8 cellular contexts compared by ENCODE assay signal in the genomic region with DNA sequence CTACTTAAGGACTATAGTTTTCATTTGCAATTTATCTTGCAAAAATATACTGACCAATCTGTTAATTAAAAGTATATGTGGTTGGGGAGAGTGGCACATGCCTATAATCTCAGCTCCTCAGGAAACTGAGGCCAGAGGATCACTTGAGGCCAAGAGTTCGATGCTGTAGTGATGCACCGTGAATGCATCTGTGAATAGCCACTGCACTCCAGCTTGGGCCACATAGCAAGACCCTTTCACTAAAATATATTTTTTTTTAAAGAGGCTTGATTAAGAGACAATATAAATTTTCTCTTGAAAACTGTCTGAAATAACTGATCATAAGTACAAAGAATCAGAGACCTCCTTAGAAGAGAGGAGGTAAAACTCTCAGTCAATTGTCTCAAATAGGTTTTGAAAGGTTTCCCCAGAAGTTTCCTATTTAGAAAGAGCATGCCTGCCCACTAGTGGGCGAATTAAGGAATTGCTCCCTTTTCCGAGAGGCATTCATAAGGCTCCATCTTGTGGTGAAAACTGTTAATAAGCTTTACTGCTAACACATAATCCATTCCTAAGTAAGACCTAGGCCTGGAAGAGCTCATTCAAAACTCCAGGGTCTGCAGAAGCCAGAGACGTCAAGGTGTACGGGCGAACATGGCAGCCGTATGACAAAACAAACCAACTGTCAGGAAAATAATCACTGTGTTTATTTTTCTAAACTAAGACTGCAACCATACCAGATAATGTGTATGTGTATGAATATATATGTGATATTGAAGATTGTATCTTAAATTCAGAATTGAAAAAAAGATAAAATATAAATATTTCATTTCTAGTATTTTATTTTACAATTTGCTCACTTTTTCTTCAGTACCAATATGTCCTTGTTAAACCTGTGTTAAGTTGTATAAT. TPM values are rescaled to one million over a fixed set of nuclear protein-coding genes. Genes with fewer than 3 reads are reported as not detected.
DNase-seq lines count a peak whose midpoint lies in the region; ATAC-seq, FAIRE-seq and TF ChIP-seq lines count a peak whose summit lies in the region.

No MANE protein-coding gene starts in this region.

- intact Hi-C loops in GM12878 (cut with micrococcal nuclease; ENCODE audit: unreplicated experiment), result loop anchor here (1.0 to 10.0 kb wide), 5 partner anchors 207 to 610 kb away; partner anchors contain the start of gene EPHB6

- CTCF ChIA-PET in GM12878 (lab: Yijun Ruan, JAX), result interaction anchor here (0.5 to 11.5 kb wide), 66 partner anchors 9 to 756 kb away, joined by 3 to 434 read pairs (median 4); partner anchors contain the start of genes EPHB6, GSTK1 and TAS2R39

- RAD21 ChIA-PET in GM12878 (lab: Charles Lee; ENCODE audit: unreplicated experiment), result interaction anchor here (0.6 to 2.7 kb wide), 23 partner anchors 8 to 611 kb away, joined by 3 to 83 read pairs (median 3); no protein-coding TSS in a partner anchor

- H3K36me3 ChIP-seq in GM12878 (ENCODE audit: control insufficient read depth in 2 of 2, insufficient read depth in 2 of 2, low read length in 1 of 2) (no peaks in the 10 kb centered on the region), iPS DF 6.9 (ENCODE audit: control insufficient read depth, insufficient read depth, low read length) (no peaks in the 10 kb centered on the region)

- no peak for TF ChIP-seq EP300 in GM12878 (IDR thresholded peaks at IDR 0.05; ENCODE audit: borderline replicate concordance in 1 of 2, control insufficient read depth in 1 of 2, low read depth in 2 of 2, low read length in 2 of 2)

- peak; percentile 80 for ATAC-seq in GM18520 (IDR thresholded peaks at IDR 0.05; ENCODE audit: unreplicated experiment)
- ATAC-seq in HG03025 (IDR thresholded peaks at IDR 0.05; ENCODE audit: low FRiP score, unreplicated experiment), result peak; percentile 88
- ATAC-seq in GM12878, result peak; percentile 91

- H3K4me2 ChIP-seq in GM12878 (ENCODE audit: control insufficient read depth, insufficient read depth), result no peak overlapping the region

- SMC1A ChIA-PET in GM12878 (lab: Charles Lee; ENCODE audit: uncharacterized antibody, unreplicated experiment), result interaction anchor here (0.6 to 6.5 kb wide), 29 partner anchors 9 to 611 kb away, joined by 3 to 191 read pairs (median 5); partner anchors contain the start of gene GSTK1

- H4K20me1 ChIP-seq in GM12878 (ENCODE audit: control insufficient read depth, insufficient read depth), result no peaks in the 10 kb centered on the region

- no TSS peak for BruUV-seq in GM12878 (replicated peaks; lab: Mats Ljungman, UMichigan)

- DNase-seq in AG08395 (ENCODE audit: low spot score) (peak; percentile 88), NCI-H1930 (lab: John Stamatoyannopoulos, UW) (peak; percentile 75 to 87), T-helper 2 cell (peak in 4 of 5 experiments; percentile 20 to 78 (median 48)), GM12878 (ENCODE audit: low read depth, low spot score) (peak; percentile 50), iPS DF 6.9 (ENCODE audit: low read depth, low spot score) (peak; percentile 75)
- DNase-seq in stimulated activated CD4-positive, alpha-beta T cell treated with anti-CD3 and anti-CD28 coated beads, Interleukin-12 subunit alpha, Interleukin-12 subunit beta, amount 100 ng/mL, for 48 hours (ENCODE audit: low read depth in 2 of 3, low spot score in 1 of 3), result peak; percentile 30 to 61 (median 42)

- H3K27me3 ChIP-seq in GM12878 (replicated peaks in 1 of 2; ENCODE audit: control insufficient read depth in 2 of 2, insufficient read depth in 2 of 2, low read length in 1 of 2) (no peaks in the 10 kb centered on the region; a peak in 2 of 4 replicates), iPS DF 6.9 (ENCODE audit: control insufficient read depth, insufficient read depth, low read length) (no peaks in the 10 kb centered on the region)

- H3K79me2 ChIP-seq in GM12878 (ENCODE audit: control insufficient read depth, insufficient read depth, low read length), result no peaks in the 10 kb centered on the region

- POLR2A ChIA-PET in GM12878 (lab: Charles Lee), result no interaction called here

- H3K4me1 ChIP-seq in GM12878 (ENCODE audit: control insufficient read depth, insufficient read depth, low read length), result no peaks in the 10 kb centered on the region
- no peaks in the 10 kb centered on the region for H3K4me1 ChIP-seq in iPS DF 6.9 (ENCODE audit: control insufficient read depth, insufficient read depth, low read length)

- H2AFZ ChIP-seq in GM12878 (ENCODE audit: control insufficient read depth, low read depth, low read length), result no peak overlapping the region

- no peak for TF ChIP-seq POLR2A in GM12878 (IDR thresholded peaks at IDR 0.05; ENCODE audit: low read depth, low read length)

- TF ChIP-seq CTCF in GM12878 (IDR thresholded peaks at IDR 0.05 in 2 of 3, conservative IDR thresholded peaks at IDR 0.05 in 1 of 3; ENCODE audit: control insufficient read depth in 2 of 3, extremely low read depth in 1 of 3, insufficient read depth in 1 of 3, low read depth in 3 of 3, low read length in 3 of 3), result peak; percentile 97 to 100 (median 100); a peak in 5 of 6 replicates

- H3K4me3 ChIP-seq in GM12878, result no peak overlapping the region
- no peak overlapping the region for H3K4me3 ChIP-seq in iPS DF 6.9 (ENCODE audit: low read length)

- WGBS in GM12878 (ENCODE audit: insufficient coverage, insufficient replicate concordance, low lambda C conversion rate, missing lambda C conversion rate), result 14% methylated on average over 8 of the region's 8 CpGs
- WGBS in iPS DF 6.9 (ENCODE audit: insufficient coverage, insufficient read length), result no CpG with 5 or more reads among the region's 8 CpGs

- H3K9ac ChIP-seq in GM12878 (ENCODE audit: control insufficient read depth, insufficient read depth, low read length), result no peak overlapping the region

- in situ Hi-C loops in GM12878 (cut with MboI), result loop anchor here (5.0 to 10.0 kb wide), 3 partner anchors 208 to 580 kb away; no protein-coding TSS in a partner anchor

- FAIRE-seq in GM12878 (lab: Jason Lieb, UNC), result peak; percentile 95

- H3K27ac ChIP-seq in GM12878 (ENCODE audit: control insufficient read depth, insufficient read depth) (no peak overlapping the region), iPS DF 6.9 (ENCODE audit: low read length) (no peak overlapping the region)

- H3K9me3 ChIP-seq in GM12878 (replicated peaks; ENCODE audit: control insufficient read depth, insufficient read depth, low read length) (no peaks in the 10 kb centered on the region), iPS DF 6.9 (ENCODE audit: control insufficient read depth, insufficient read depth, low read length) (no peaks in the 10 kb centered on the region)

- TF ChIP-seq RAD21 in GM12878 (IDR thresholded peaks at IDR 0.05; ENCODE audit: insufficient read depth, low read depth, low read length), result peak; percentile 100

RNA-seq across cellular contexts. Expression of gene TAS2R40, which starts 6.8 kb away (rescaled TPM):
- not detected in 2 replicates for total RNA-seq in GM12878 (2013; cell fraction: nucleolus; rRNA removed)
- total RNA-seq in GM12878 (2014; rRNA removed) (not detected in 2 replicates), GM12878 (2014; rRNA removed; fragmentation: Illumina TruSeq; extraction: Trizol) (not detected in 2 replicates), GM12878 (2021) (not detected in 2 replicates)
- polyA plus RNA-seq in GM12878 (2011; ENCODE audit: low read depth), result not detected
- polyA plus RNA-seq in GM12878 (2011; rRNA removed) (not detected in 2 replicates), GM12878 (2014; fragmentation: Illumina TruSeq; extraction: Trizol) (not detected in 2 replicates), GM12878 (2014; fragmentation: Nextera tagmentation; extraction: Ambion mirVana) (not detected), GM12878 (2014; rRNA removed) (not detected in 2 replicates), GM12878 (2016; fragmentation: Nextera tagmentation; extraction: Ambion mirVana) (not detected)
- not detected in 2 replicates for polyA plus RNA-seq in GM12878 (2011; cell fraction: cytosol; rRNA removed)
- not detected in 2 replicates for polyA plus RNA-seq in GM12878 (2011; cell fraction: nucleus; rRNA removed)
- not detected in 2 replicates for polyA plus RNA-seq in GM12878 (2012)
- not detected in 2 replicates for polyA minus RNA-seq in GM12878 (2011; rRNA and poly(A)+ RNA removed)
- not detected in 2 replicates for polyA minus RNA-seq in GM12878 (2011; cell fraction: cytosol; rRNA and poly(A)+ RNA removed)
- not detected in 2 replicates for polyA minus RNA-seq in GM12878 (2011; cell fraction: nucleus; rRNA and poly(A)+ RNA removed)

RNA-seq across cellular contexts. Expression of gene TAS2R39, which starts 31.8 kb away (rescaled TPM):
- not detected in 2 replicates for total RNA-seq in GM12878 (2013; cell fraction: nucleolus; rRNA removed)
- total RNA-seq in GM12878 (2014; rRNA removed) (0.22 TPM in 1 of 2 replicates, not detected in the other), GM12878 (2014; rRNA removed; fragmentation: Illumina TruSeq; extraction: Trizol) (not detected in 2 replicates), GM12878 (2021) (not detected in 2 replicates)
- polyA plus RNA-seq in GM12878 (2011; ENCODE audit: low read depth), result not detected
- polyA plus RNA-seq in GM12878 (2011; rRNA removed) (not detected in 2 replicates), GM12878 (2014; fragmentation: Illumina TruSeq; extraction: Trizol) (not detected in 2 replicates), GM12878 (2014; fragmentation: Nextera tagmentation; extraction: Ambion mirVana) (not detected), GM12878 (2014; rRNA removed) (not detected in 2 replicates), GM12878 (2016; fragmentation: Nextera tagmentation; extraction: Ambion mirVana) (not detected)
- polyA plus RNA-seq in GM12878 (2011; cell fraction: cytosol; rRNA removed), result not detected in 2 replicates
- not detected in 2 replicates for polyA plus RNA-seq in GM12878 (2011; cell fraction: nucleus; rRNA removed)
- not detected in 2 replicates for polyA plus RNA-seq in GM12878 (2012)
- not detected in 2 replicates for polyA minus RNA-seq in GM12878 (2011; rRNA and poly(A)+ RNA removed)
- polyA minus RNA-seq in GM12878 (2011; cell fraction: cytosol; rRNA and poly(A)+ RNA removed), result not detected in 2 replicates
- polyA minus RNA-seq in GM12878 (2011; cell fraction: nucleus; rRNA and poly(A)+ RNA removed), result not detected in 2 replicates

RNA-seq across cellular contexts. Expression of gene GSTK1, which starts 48.2 kb away (rescaled TPM):
- total RNA-seq in GM12878 (2013; cell fraction: nucleolus; rRNA removed), result 74.2 and 75.8 TPM in 2 replicates
- total RNA-seq in GM12878 (2014; rRNA removed) (116 and 122 TPM in 2 replicates), GM12878 (2014; rRNA removed; fragmentation: Illumina TruSeq; extraction: Trizol) (76.2 and 78.8 TPM in 2 replicates), GM12878 (2021) (80.7 and 80.9 TPM in 2 replicates)
- polyA plus RNA-seq in GM12878 (2011; ENCODE audit: low read depth), result 64.7 TPM
- polyA plus RNA-seq in GM12878 (2011; rRNA removed) (80.2 and 104 TPM in 2 replicates), GM12878 (2014; fragmentation: Illumina TruSeq; extraction: Trizol) (96.8 and 136 TPM in 2 replicates), GM12878 (2014; fragmentation: Nextera tagmentation; extraction: Ambion mirVana) (100 to 1,000 TPM; 143 to 166 TPM), GM12878 (2014; rRNA removed) (154 and 159 TPM in 2 replicates), GM12878 (2016; fragmentation: Nextera tagmentation; extraction: Ambion mirVana) (100 to 1,000 TPM; 122 to 132 TPM)
- polyA plus RNA-seq in GM12878 (2011; cell fraction: cytosol; rRNA removed), result 138 and 146 TPM in 2 replicates
- polyA plus RNA-seq in GM12878 (2011; cell fraction: nucleus; rRNA removed), result 162 and 197 TPM in 2 replicates
- 92.5 and 97.4 TPM in 2 replicates for polyA plus RNA-seq in GM12878 (2012)
- 55.9 and 82.6 TPM in 2 replicates for polyA minus RNA-seq in GM12878 (2011; rRNA and poly(A)+ RNA removed)
- polyA minus RNA-seq in GM12878 (2011; cell fraction: cytosol; rRNA and poly(A)+ RNA removed), result 25.7 and 29.0 TPM in 2 replicates
- polyA minus RNA-seq in GM12878 (2011; cell fraction: nucleus; rRNA and poly(A)+ RNA removed), result 28.3 and 38.9 TPM in 2 replicates
